ENCODE assay signal across 8 cellular contexts in the genomic region with DNA sequence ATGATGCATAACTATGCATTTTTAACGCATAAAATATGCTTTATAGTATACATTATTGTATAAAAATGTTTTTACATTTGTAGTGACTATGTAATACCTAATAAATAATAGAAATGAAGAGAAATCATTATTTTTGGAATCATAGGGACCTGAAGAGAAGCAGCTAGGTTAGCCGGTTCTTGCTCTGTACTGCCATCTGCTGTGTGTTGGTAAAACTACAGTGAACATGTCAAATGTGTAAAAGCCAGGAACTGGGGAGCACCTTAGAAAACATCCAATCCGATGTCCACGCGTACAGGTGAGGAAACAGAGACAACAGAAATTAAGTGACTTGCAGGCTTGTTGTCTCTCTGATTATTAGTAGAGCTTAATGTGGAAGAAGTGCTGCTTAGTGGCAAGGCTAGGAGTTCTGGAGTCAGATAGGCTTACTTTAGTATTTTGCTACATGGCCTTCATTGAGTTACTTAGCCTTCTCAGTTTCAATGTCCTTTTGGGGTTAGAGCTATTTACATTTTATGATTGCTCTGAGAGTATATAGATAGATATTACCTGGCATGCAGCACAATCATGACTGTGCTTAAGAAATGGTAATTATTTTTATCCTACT.
DNase-seq lines count a peak whose midpoint lies in the region; ATAC-seq and TF ChIP-seq lines count a peak whose summit lies in the region.

No MANE protein-coding gene starts in this region.

- no peaks in the 10 kb centered on the region for H3K36me3 ChIP-seq in upper lobe of left lung

- no peaks in the 10 kb centered on the region for H3K4me1 ChIP-seq in upper lobe of left lung

- H3K27me3 ChIP-seq in upper lobe of left lung, result no peaks in the 10 kb centered on the region

- no peak overlapping the region for H3K4me3 ChIP-seq in LNCaP clone FGC (ENCODE audit: low read depth, low read length)
- no peak overlapping the region for H3K4me3 ChIP-seq in choroid plexus epithelial cell (ENCODE audit: low read depth, low read length)
- H3K4me3 ChIP-seq in upper lobe of left lung, result no peak overlapping the region

- ATAC-seq in GM21576 (IDR thresholded peaks at IDR 0.05; ENCODE audit: unreplicated experiment) (peak; percentile 69), upper lobe of left lung (ENCODE audit: low FRiP score in 2 of 2) (peak in 1 of 2 donors; percentile 78)

- no peak for TF ChIP-seq POLR2A in upper lobe of left lung (IDR thresholded peaks at IDR 0.05)

- 15 to 19% methylated on average over 5 of the region's 5 CpGs for WGBS in upper lobe of left lung, 2 donors

- DNase-seq in GDM1 (lab: John Stamatoyannopoulos, UW) (peak; percentile 21), LNCaP clone FGC (ENCODE audit: low read depth) (peak; percentile 1), SK-N-DZ (ENCODE audit: low spot score) (peak; percentile 47), choroid plexus epithelial cell (ENCODE audit: low read depth) (peak; percentile 63), medulla oblongata (ENCODE audit: extremely low spot score) (peak; percentile 54), upper lobe of left lung (no peak), foreskin melanocyte (no peak)

- H3K9me3 ChIP-seq in upper lobe of left lung, result no peaks in the 10 kb centered on the region

- no peak overlapping the region for H3K27ac ChIP-seq in upper lobe of left lung

- peak; percentile 63 for TF ChIP-seq CTCF in LNCaP clone FGC (IDR thresholded peaks at IDR 0.05; ENCODE audit: control insufficient read depth, extremely low read depth, insufficient read depth)
- TF ChIP-seq CTCF in choroid plexus epithelial cell (conservative IDR thresholded peaks at IDR 0.05; ENCODE audit: low read depth, low read length), result peak; percentile 78
- peak; percentile 23 to 67 (median 46) for TF ChIP-seq CTCF in upper lobe of left lung (IDR thresholded peaks at IDR 0.05)

- TF ChIP-seq EP300 in upper lobe of left lung (IDR thresholded peaks at IDR 0.05), result no peak

Comparison
In these comparisons a context has a peak if more than half of its experiments do, and no peak if none do; other contexts are left out.
1. DNase-seq: peak in GDM1 (single experiment), LNCaP clone FGC (single experiment), SK-N-DZ (single experiment), choroid plexus epithelial cell (single experiment) and medulla oblongata (single experiment); none in upper lobe of left lung (0 of 2) and foreskin melanocyte (single experiment).
2. Peak in every context shown above with its lines, with median percentiles within 50 percentile points of each other: CTCF ChIP-seq.